In the genomic region with DNA sequence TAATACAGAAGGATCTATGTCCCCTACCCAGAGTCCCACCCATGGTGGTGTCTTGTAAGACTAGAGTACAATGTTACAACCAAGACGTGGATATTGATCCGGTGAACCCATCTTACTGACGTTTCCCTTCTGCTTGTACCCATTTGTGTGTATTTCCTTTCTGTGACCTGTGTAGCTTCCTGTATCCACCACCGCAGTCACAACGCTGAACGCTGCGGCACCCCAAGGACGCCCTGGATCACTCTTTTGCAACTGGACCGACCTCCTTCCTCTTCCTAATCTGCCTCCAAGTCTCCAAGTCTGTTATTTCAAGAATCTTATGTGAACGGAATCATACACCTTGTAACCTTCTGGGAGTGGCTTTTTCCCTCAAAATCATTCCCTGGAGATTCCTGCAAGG, we compare ENCODE assay signal across 1 cellular context.
TF ChIP-seq lines count a peak whose summit lies in the region.

No MANE protein-coding gene starts in this region.

TF ChIP-seq in K562, 482 proteins besides CTCF, POLR2A, EP300 and RAD21:
- TF ChIP-seq SPI1 (IDR thresholded peaks at IDR 0.05; ENCODE audit: borderline replicate concordance, low read depth, low read length), result no peak
- no peak for TF ChIP-seq CBFA2T3 (IDR thresholded peaks at IDR 0.05)
- TF ChIP-seq COPS2 (conservative IDR thresholded peaks at IDR 0.05), result no peak
- TF ChIP-seq ZNF644 (tag; IDR thresholded peaks at IDR 0.05; ENCODE audit: low read depth), result no peak
- no peak for TF ChIP-seq ZNF175 (CRISPR knock-in tag; IDR thresholded peaks at IDR 0.05; ENCODE audit: low read depth)
- no peak for TF ChIP-seq GABPA (tag; conservative IDR thresholded peaks at IDR 0.05; ENCODE audit: low read depth)
